ENCODE assay signal across 22 cellular contexts in the genomic region with DNA sequence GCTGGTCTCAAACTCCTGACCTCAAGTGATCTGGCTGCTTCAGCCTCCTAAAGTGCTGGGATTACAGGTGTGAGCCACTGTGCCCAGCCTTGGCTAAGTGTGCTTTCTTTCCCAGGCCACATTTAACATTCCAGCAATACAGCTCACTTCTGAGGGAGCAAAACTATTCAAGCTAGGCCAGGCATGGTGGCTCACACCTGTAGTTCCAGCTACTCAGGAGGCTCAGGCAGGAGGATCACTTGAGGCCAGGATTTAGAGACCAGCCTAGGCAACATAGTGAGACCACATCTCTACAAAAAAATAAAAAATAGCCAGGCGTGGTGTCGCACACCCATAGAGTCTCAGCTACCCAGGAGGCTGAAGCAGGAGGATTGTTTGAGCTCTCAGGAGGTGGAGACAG. TPM values are rescaled to one million over a fixed set of nuclear protein-coding genes. Genes with fewer than 3 reads are reported as not detected.
DNase-seq lines count a peak whose midpoint lies in the region; ATAC-seq and TF ChIP-seq lines count a peak whose summit lies in the region.
"Had no signal": no experiment of that assay in that cellular context is flagged by ENCODE, and none has a peak within 500 bp of the region (broad histone marks: within the 10 kb centered on the region; RNA-seq: fewer than 3 reads in every experiment).

No MANE protein-coding gene starts in this region.

- H3K4me2 ChIP-seq in PC-3 (ENCODE audit: low read length), result no peak overlapping the region
- H3K4me2 ChIP-seq: A549; BLaER1 treated with 17β-estradiol and CSF1 and Interleukin-3, amounts not matched to agents 10 nM and 100 nM had no signal

- no peak overlapping the region for H3K27ac ChIP-seq in HEK293 (ENCODE audit: extremely low read depth, low read depth, low read length)
- H3K27ac ChIP-seq in PC-3 (ENCODE audit: low read length), result no peak overlapping the region
- H3K27ac ChIP-seq in foreskin keratinocyte, result no peak overlapping the region
- peak overlapping the region; percentile 64 for H3K27ac ChIP-seq in vagina
- no peak overlapping the region for H3K27ac ChIP-seq in esophagus squamous epithelium
- H3K27ac ChIP-seq: A549; BLaER1 treated with 17β-estradiol and CSF1 and Interleukin-3, amounts not matched to agents 10 nM and 100 nM had no signal

- DNase-seq in PC-3 (no peak), foreskin keratinocyte (no peak), vagina (ENCODE audit: extremely low spot score in 2 of 2) (no peak), Kasumi-1 (lab: John Stamatoyannopoulos, UW) (no peak), esophagus squamous epithelium (lab: John Stamatoyannopoulos, UW) (no peak), NCI-H446 (lab: John Stamatoyannopoulos, UW) (no peak)
- DNase-seq: 8988T; ACHN; AML-193; BE2C; CD4-positive, alpha-beta T cell; CD8-positive, alpha-beta memory T cell; DMS 273 treated with DMSO at 0.1 percent for 48 hours; DMS79; EL; GDM1; GOT3 had no signal

- H3K4me3 ChIP-seq in HEK293 (ENCODE audit: low read depth, low read length) (no peak overlapping the region), PC-3 (ENCODE audit: low read length) (no peak overlapping the region), vagina (no peak overlapping the region), esophagus squamous epithelium (no peak overlapping the region)
- H3K4me3 ChIP-seq: A549; BLaER1 treated with 17β-estradiol and CSF1 and Interleukin-3, amounts not matched to agents 10 nM and 100 nM; GM12878; HAP-1 had no signal

- no peak overlapping the region for H3K9ac ChIP-seq in PC-3 (ENCODE audit: low read length)
- H3K9ac ChIP-seq: BLaER1 treated with 17β-estradiol and CSF1 and Interleukin-3, amounts not matched to agents 10 nM and 100 nM had no signal

- ATAC-seq in PC-3 (peak; percentile 38), foreskin keratinocyte (peak; percentile 31)
- ATAC-seq: A549, GM12878 had no signal

- no peaks in the 10 kb centered on the region for H3K9me2 ChIP-seq in PC-3 (replicated peaks; ENCODE audit: low read length)

- H3K9me3 ChIP-seq in HEK293 (ENCODE audit: control insufficient read depth, insufficient read depth, low read depth, low read length) (no peaks in the 10 kb centered on the region), PC-3 (ENCODE audit: low read length) (no peaks in the 10 kb centered on the region), vagina (no peaks in the 10 kb centered on the region), esophagus squamous epithelium (no peaks in the 10 kb centered on the region)
- H3K9me3 ChIP-seq: BE2C, HAP-1 had no signal

- POLR2A ChIA-PET in HEK293 (lab: Yijun Ruan, JAX) (no interaction called here), PC-3 (lab: Charles Lee; ENCODE audit: unreplicated experiment) (no interaction called here)

- intact Hi-C loops in PC-3 (cut with micrococcal nuclease) (no loop called here), vagina (cut with DNase I) (no loop called here), esophagus squamous epithelium (cut with DNase I) (no loop called here)

- no peaks in the 10 kb centered on the region for H3F3A ChIP-seq in PC-3 (ENCODE audit: low read length, unreplicated experiment)

- TF ChIP-seq CTCF in HEK293 (tag by site-specific recombination; IDR thresholded peaks at IDR 0.05) (no peak), PC-3 (conservative IDR thresholded peaks at IDR 0.05; ENCODE audit: low read depth, low read length) (no peak), foreskin keratinocyte (conservative IDR thresholded peaks at IDR 0.05) (no peak), vagina (IDR thresholded peaks at IDR 0.05) (no peak), esophagus squamous epithelium (IDR thresholded peaks at IDR 0.05) (no peak)

- H3K36me3 ChIP-seq in HEK293 (ENCODE audit: control insufficient read depth in 2 of 2, insufficient read depth in 1 of 2, low read length in 2 of 2), result no peaks in the 10 kb centered on the region
- H3K36me3 ChIP-seq in PC-3 (ENCODE audit: low read depth, low read length), result no peaks in the 10 kb centered on the region
- H3K36me3 ChIP-seq in vagina, result no peaks in the 10 kb centered on the region
- H3K36me3 ChIP-seq in esophagus squamous epithelium, result no peaks in the 10 kb centered on the region
- H3K36me3 ChIP-seq: BE2C, HAP-1 had no signal

- CTCF ChIA-PET in HEK293 (lab: Yijun Ruan, JAX) (interaction anchor here (1.0 kb wide), 1 partner anchor 23 kb away, joined by 3 read pairs; a partner anchor contains a TSS), PC-3 (lab: Charles Lee) (no interaction called here)

- BruUV-seq in PC-3 (replicated peaks; lab: Mats Ljungman, UMichigan), result no TSS peak

- H3K27me3 ChIP-seq in PC-3 (ENCODE audit: low read length), result no peaks in the 10 kb centered on the region
- no peaks in the 10 kb centered on the region for H3K27me3 ChIP-seq in foreskin keratinocyte
- H3K27me3 ChIP-seq in vagina, result no peaks in the 10 kb centered on the region
- H3K27me3 ChIP-seq in esophagus squamous epithelium, result no peaks in the 10 kb centered on the region
- H3K27me3 ChIP-seq: BE2C; BLaER1 treated with 17β-estradiol and CSF1 and Interleukin-3, amounts not matched to agents 10 nM and 100 nM had no signal

- 92 to 95% methylated on average over 2 of the region's 2 CpGs for WGBS in esophagus squamous epithelium, 2 donors

- TF ChIP-seq POLR2A in vagina (IDR thresholded peaks at IDR 0.05) (no peak), esophagus squamous epithelium (IDR thresholded peaks at IDR 0.05) (no peak)

- H3K4me1 ChIP-seq in HEK293 (ENCODE audit: control insufficient read depth, insufficient read depth, low read length) (no peaks in the 10 kb centered on the region), PC-3 (ENCODE audit: insufficient read depth, low read length) (no peaks in the 10 kb centered on the region), foreskin keratinocyte (no peaks in the 10 kb centered on the region), vagina (no peaks in the 10 kb centered on the region), esophagus squamous epithelium (peaks cover 0 to 17% (median 0%) of the 10 kb centered on the region in 3 donors)
- H3K4me1 ChIP-seq: A549, BE2C, HAP-1 had no signal

- H3K79me2 ChIP-seq in PC-3 (ENCODE audit: low read length), result no peaks in the 10 kb centered on the region

- H2AFZ ChIP-seq in PC-3 (ENCODE audit: low read length), result no peak overlapping the region

- no peaks in the 10 kb centered on the region for H4K20me1 ChIP-seq in PC-3 (ENCODE audit: low read length)
- H4K20me1 ChIP-seq: BLaER1 treated with 17β-estradiol and CSF1 and Interleukin-3, amounts not matched to agents 10 nM and 100 nM had no signal

TF ChIP-seq in HEK293, 187 proteins besides CTCF, POLR2A, EP300 and RAD21 (continues in another document):
- TF ChIP-seq ZNF501 (tag by site-specific recombination; IDR thresholded peaks at IDR 0.05), result no peak
- TF ChIP-seq, protein P1, sequence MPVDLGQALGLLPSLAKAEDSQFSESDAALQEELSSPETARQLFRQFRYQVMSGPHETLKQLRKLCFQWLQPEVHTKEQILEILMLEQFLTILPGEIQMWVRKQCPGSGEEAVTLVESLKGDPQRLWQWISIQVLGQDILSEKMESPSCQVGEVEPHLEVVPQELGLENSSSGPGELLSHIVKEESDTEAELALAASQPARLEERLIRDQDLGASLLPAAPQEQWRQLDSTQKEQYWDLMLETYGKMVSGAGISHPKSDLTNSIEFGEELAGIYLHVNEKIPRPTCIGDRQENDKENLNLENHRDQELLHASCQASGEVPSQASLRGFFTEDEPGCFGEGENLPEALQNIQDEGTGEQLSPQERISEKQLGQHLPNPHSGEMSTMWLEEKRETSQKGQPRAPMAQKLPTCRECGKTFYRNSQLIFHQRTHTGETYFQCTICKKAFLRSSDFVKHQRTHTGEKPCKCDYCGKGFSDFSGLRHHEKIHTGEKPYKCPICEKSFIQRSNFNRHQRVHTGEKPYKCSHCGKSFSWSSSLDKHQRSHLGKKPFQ (tag by site-specific recombination; IDR thresholded peaks at IDR 0.05), result 0 out of 2 replicates have a peak, but pooled peaks have one; percentile 21
- TF ChIP-seq ZNF121 (tag by site-specific recombination; IDR thresholded peaks at IDR 0.05), result no peak
- TF ChIP-seq, protein P2, sequence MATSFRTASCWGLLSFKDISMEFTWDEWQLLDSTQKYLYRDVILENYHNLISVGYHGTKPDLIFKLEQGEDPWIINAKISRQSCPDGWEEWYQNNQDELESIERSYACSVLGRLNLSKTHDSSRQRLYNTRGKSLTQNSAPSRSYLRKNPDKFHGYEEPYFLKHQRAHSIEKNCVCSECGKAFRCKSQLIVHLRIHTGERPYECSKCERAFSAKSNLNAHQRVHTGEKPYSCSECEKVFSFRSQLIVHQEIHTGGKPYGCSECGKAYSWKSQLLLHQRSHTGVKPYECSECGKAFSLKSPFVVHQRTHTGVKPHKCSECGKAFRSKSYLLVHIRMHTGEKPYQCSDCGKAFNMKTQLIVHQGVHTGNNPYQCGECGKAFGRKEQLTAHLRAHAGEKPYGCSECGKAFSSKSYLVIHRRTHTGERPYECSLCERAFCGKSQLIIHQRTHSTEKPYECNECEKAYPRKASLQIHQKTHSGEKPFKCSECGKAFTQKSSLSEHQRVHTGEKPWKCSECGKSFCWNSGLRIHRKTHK (tag by site-specific recombination; IDR thresholded peaks at IDR 0.05), result no peak
- TF ChIP-seq, protein P3, sequence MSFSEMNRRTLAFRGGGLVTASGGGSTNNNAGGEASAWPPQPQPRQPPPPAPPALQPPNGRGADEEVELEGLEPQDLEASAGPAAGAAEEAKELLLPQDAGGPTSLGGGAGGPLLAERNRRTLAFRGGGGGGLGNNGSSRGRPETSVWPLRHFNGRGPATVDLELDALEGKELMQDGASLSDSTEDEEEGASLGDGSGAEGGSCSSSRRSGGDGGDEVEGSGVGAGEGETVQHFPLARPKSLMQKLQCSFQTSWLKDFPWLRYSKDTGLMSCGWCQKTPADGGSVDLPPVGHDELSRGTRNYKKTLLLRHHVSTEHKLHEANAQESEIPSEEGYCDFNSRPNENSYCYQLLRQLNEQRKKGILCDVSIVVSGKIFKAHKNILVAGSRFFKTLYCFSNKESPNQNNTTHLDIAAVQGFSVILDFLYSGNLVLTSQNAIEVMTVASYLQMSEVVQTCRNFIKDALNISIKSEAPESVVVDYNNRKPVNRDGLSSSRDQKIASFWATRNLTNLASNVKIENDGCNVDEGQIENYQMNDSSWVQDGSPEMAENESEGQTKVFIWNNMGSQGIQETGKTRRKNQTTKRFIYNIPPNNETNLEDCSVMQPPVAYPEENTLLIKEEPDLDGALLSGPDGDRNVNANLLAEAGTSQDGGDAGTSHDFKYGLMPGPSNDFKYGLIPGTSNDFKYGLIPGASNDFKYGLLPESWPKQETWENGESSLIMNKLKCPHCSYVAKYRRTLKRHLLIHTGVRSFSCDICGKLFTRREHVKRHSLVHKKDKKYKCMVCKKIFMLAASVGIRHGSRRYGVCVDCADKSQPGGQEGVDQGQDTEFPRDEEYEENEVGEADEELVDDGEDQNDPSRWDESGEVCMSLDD (tag by site-specific recombination; IDR thresholded peaks at IDR 0.05), result no peak
- no peak for TF ChIP-seq ZNF133 (tag by site-specific recombination; IDR thresholded peaks at IDR 0.05)
- no peak for TF ChIP-seq ZNF266 (tag by site-specific recombination; IDR thresholded peaks at IDR 0.05; ENCODE audit: low read depth)
- TF ChIP-seq ZNF248 (tag by site-specific recombination; IDR thresholded peaks at IDR 0.05), result no peak

RNA-seq across cellular contexts. Expression of a gene that starts 23.3 kb away (rescaled TPM):
- total RNA-seq in PC-3 (2014; rRNA removed), result 12.7 and 14.4 TPM in 2 replicates
- total RNA-seq in foreskin keratinocyte, result 28.2 and 48.2 TPM in 2 replicates
- polyA plus RNA-seq in foreskin keratinocyte, result 25.2 and 38.2 TPM in 2 replicates
- total RNA-seq in vagina, result 52.3 TPM
- 10 to 100 TPM; 10.2 to 23.1 (median 17.1) TPM for total RNA-seq in esophagus squamous epithelium
